In genomic region chr6:37225350-37226169, GRCh38 we compare ENCODE assay signal across 2 cellular contexts.
TF ChIP-seq lines count a peak whose summit lies in the region.

No MANE protein-coding gene starts in this region.

TF ChIP-seq in HepG2, 621 proteins besides CTCF, POLR2A, EP300 and RAD21:
- TF ChIP-seq ZZZ3 (CRISPR knock-in tag; IDR thresholded peaks at IDR 0.05; ENCODE audit: borderline replicate concordance) (no peak), ZNF12 (CRISPR knock-in tag; IDR thresholded peaks at IDR 0.05) (peak; percentile 65; the same call in 1 of the 2 replicates), ZBTB34 (CRISPR knock-in tag; IDR thresholded peaks at IDR 0.05) (no peak), ZNF749 (CRISPR knock-in tag; IDR thresholded peaks at IDR 0.05; ENCODE audit: borderline replicate concordance) (no peak), EHMT2 (IDR thresholded peaks at IDR 0.05; ENCODE audit: borderline replicate concordance, low read depth, low read length) (no peak), ZNF143 (CRISPR knock-in tag; IDR thresholded peaks at IDR 0.05) (0 out of 2 replicates have a peak, but pooled peaks have one; percentile 33)
TF ChIP-seq in HepG2: peak in this region for 2.

TF ChIP-seq in H1, 55 proteins besides CTCF, POLR2A, EP300 and RAD21:
- no peak for TF ChIP-seq SRF (IDR thresholded peaks at IDR 0.05; ENCODE audit: low read depth, low read length)
- TF ChIP-seq EZH2 (IDR thresholded peaks at IDR 0.05; ENCODE audit: low read depth, low read length, severe bottlenecking): no peak
- no peak for TF ChIP-seq POLR2AphosphoS5 (IDR thresholded peaks at IDR 0.05; ENCODE audit: low read depth, low read length)
- no peak for TF ChIP-seq CREB1 (IDR thresholded peaks at IDR 0.05)
- no peak for TF ChIP-seq RFX5 (IDR thresholded peaks at IDR 0.05; ENCODE audit: borderline replicate concordance, low read depth, low read length)
- TF ChIP-seq SP1 (IDR thresholded peaks at IDR 0.05; ENCODE audit: low read depth, low read length): no peak
- TF ChIP-seq SAP30 (IDR thresholded peaks at IDR 0.05; ENCODE audit: insufficient read depth, insufficient replicate concordance, low read length): no peak
- TF ChIP-seq CBX5 (IDR thresholded peaks at IDR 0.05; ENCODE audit: low read depth, low read length): no peak
- TF ChIP-seq SP2 (IDR thresholded peaks at IDR 0.05; ENCODE audit: low read length): no peak
- no peak for TF ChIP-seq CEBPB (IDR thresholded peaks at IDR 0.05; ENCODE audit: low read depth, low read length)
- TF ChIP-seq ATF2 (IDR thresholded peaks at IDR 0.05; ENCODE audit: low read length): no peak
- no peak for TF ChIP-seq KDM5A (IDR thresholded peaks at IDR 0.05; ENCODE audit: low read length)
- TF ChIP-seq RBBP5 (IDR thresholded peaks at IDR 0.05; ENCODE audit: borderline replicate concordance, low read depth, low read length): no peak
- TF ChIP-seq POU5F1 (IDR thresholded peaks at IDR 0.05; ENCODE audit: low read depth, low read length): no peak
- no peak for TF ChIP-seq ATF3 (IDR thresholded peaks at IDR 0.05; ENCODE audit: insufficient read depth, low read depth, low read length)
